Comparison of ENCODE assay signal across 1 cellular context in genomic region chr10:89095701-89096391, GRCh38.
TF ChIP-seq lines count a peak whose summit lies in the region.

No MANE protein-coding gene starts in this region.

TF ChIP-seq in GM23338, 12 proteins besides CTCF, POLR2A, EP300 and RAD21 (continued from another document):
- TF ChIP-seq ZNF462 (CRISPR knock-in tag; IDR thresholded peaks at IDR 0.05) (no peak), REST (IDR thresholded peaks at IDR 0.05; ENCODE audit: unreplicated experiment) (no peak), STAT1 (IDR thresholded peaks at IDR 0.05; ENCODE audit: unreplicated experiment) (no peak), EZH2phosphoT487 (IDR thresholded peaks at IDR 0.05; ENCODE audit: unreplicated experiment) (no peak)
